27 cellular contexts compared by ENCODE assay signal in the genomic region with DNA sequence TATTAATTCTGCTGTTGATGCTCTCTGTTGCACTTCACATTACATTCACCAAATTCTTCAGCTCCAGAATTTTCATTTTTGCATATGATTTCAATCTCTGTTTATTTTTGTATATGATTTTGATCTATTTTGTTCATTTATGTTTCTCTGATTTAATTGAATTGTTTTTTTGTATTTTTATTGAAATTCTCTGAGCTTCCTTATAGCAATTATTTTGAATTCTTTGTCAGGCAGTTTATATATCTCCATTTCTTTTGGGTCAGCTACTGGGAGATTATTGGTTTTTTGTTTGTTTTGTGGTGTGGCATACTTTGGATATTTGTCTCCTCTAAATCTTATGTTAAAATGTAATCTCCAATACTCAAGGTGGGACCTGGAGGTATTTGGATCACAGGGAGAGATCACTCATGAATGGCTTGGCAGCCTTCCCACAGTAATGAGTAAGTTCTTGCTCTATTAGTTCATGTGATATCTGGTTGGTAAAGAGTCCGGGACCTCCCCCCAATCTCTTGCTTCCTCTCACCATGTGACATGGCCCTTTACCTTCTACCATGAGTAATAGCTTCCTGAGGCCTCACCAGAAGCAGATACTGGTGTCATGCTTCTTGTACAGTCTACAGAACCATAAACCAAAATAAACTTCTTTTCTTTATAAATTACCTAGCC. TPM values are rescaled to one million over a fixed set of nuclear protein-coding genes. Genes with fewer than 3 reads are reported as not detected.
"Had no signal": no experiment of that assay in that cellular context is flagged by ENCODE, and none has a peak within 500 bp of the region (broad histone marks: within the 10 kb centered on the region; RNA-seq: fewer than 3 reads in every experiment).

No MANE protein-coding gene starts in this region.

- H3K4me3 Mint-ChIP-seq: activated CD4-positive, alpha-beta memory T cell treated with anti-CD3 and anti-CD28 coated beads for 36 hours; activated naive CD8-positive, alpha-beta T cell treated with anti-CD3 and anti-CD28 coated beads for 36 hours; immature natural killer cell; naive thymus-derived CD8-positive, alpha-beta T cell had no signal

- H3K27ac Mint-ChIP-seq: activated CD4-positive, alpha-beta memory T cell treated with anti-CD3 and anti-CD28 coated beads for 36 hours; activated naive CD8-positive, alpha-beta T cell treated with anti-CD3 and anti-CD28 coated beads for 36 hours; immature natural killer cell; naive thymus-derived CD8-positive, alpha-beta T cell had no signal

- H3K36me3 Mint-ChIP-seq: activated CD4-positive, alpha-beta memory T cell treated with anti-CD3 and anti-CD28 coated beads for 36 hours had no signal

- H3K27ac ChIP-seq: gastroesophageal sphincter, heart right ventricle, ovary, right lobe of liver, testis, upper lobe of left lung had no signal

- ATAC-seq: gastroesophageal sphincter; heart right ventricle; left cardiac atrium; naive thymus-derived CD8-positive, alpha-beta T cell; right lobe of liver had no signal

- H3K9me3 ChIP-seq: ovary, testis had no signal

- FAIRE-seq: small intestine, TTC549 had no signal

- DNase-seq: activated CD4-positive, alpha-beta memory T cell treated with anti-CD3 and anti-CD28 coated beads for 36 hours; activated CD4-positive, alpha-beta T cell treated with anti-CD3 and anti-CD28 coated beads for 4 hours; activated naive CD4-positive, alpha-beta T cell; activated naive CD8-positive, alpha-beta T cell treated with anti-CD3 and anti-CD28 coated beads for 36 hours; amniotic stem cell; erythroblast; heart right ventricle; immature natural killer cell; left cardiac atrium; mesendoderm; naive thymus-derived CD8-positive, alpha-beta T cell; ovary; right lobe of liver; small intestine; stimulated activated CD4-positive, alpha-beta T cell treated with anti-CD3 and anti-CD28 coated beads, Interleukin-15, amount 100 ng/mL, for 24 hours; stimulated activated CD4-positive, alpha-beta T cell treated with anti-CD3 and anti-CD28 coated beads, Interleukin-2, amount 100 ng/mL, for 48 hours; SW 1271; testis; upper lobe of left lung had no signal

- H3K36me3 ChIP-seq: gastroesophageal sphincter, heart right ventricle, ovary, right lobe of liver, upper lobe of left lung had no signal

- H3K4me1 Mint-ChIP-seq: activated naive CD8-positive, alpha-beta T cell treated with anti-CD3 and anti-CD28 coated beads for 36 hours; immature natural killer cell had no signal

- H3K27me3 ChIP-seq: ovary, right lobe of liver, testis, upper lobe of left lung had no signal

- H3K4me1 ChIP-seq: gastroesophageal sphincter, heart right ventricle, right lobe of liver, testis, upper lobe of left lung had no signal

- H3K4me3 ChIP-seq: gastroesophageal sphincter, heart right ventricle, ovary, right lobe of liver, testis, upper lobe of left lung had no signal

RNA-seq across cellular contexts. Expression of gene TCL1A, which starts 8.7 kb away (rescaled TPM):
- total RNA-seq: activated CD4-positive, alpha-beta memory T cell treated with anti-CD3 and anti-CD28 coated beads for 36 hours; cardiac septum; dermis microvascular lymphatic vessel endothelial cell; gastroesophageal sphincter; left cardiac atrium; lower leg skin; ovary; pulmonary artery endothelial cell; T-helper 2 cell treated with Interferon-gamma antibody and Interleukin-4, amounts not matched to agents 100 ng/mL and 5 ng/mL, for 36 hours had no signal

RNA-seq across cellular contexts. Expression of gene TCL1B, which starts 36.4 kb away (rescaled TPM):
- total RNA-seq: activated CD4-positive, alpha-beta memory T cell treated with anti-CD3 and anti-CD28 coated beads for 36 hours; activated naive CD8-positive, alpha-beta T cell treated with anti-CD3 and anti-CD28 coated beads for 36 hours; cardiac septum; dermis microvascular lymphatic vessel endothelial cell; gastroesophageal sphincter; heart right ventricle; left cardiac atrium; lower leg skin; mucosa of gallbladder; ovary; pulmonary artery endothelial cell; right lobe of liver; T-helper 2 cell treated with Interferon-gamma antibody and Interleukin-4, amounts not matched to agents 100 ng/mL and 5 ng/mL, for 36 hours; upper lobe of left lung had no signal
- polyA plus RNA-seq: heart right ventricle; immature natural killer cell; naive thymus-derived CD8-positive, alpha-beta T cell; small intestine had no signal
